ENCODE assay signal across 8 cellular contexts in the genomic region with DNA sequence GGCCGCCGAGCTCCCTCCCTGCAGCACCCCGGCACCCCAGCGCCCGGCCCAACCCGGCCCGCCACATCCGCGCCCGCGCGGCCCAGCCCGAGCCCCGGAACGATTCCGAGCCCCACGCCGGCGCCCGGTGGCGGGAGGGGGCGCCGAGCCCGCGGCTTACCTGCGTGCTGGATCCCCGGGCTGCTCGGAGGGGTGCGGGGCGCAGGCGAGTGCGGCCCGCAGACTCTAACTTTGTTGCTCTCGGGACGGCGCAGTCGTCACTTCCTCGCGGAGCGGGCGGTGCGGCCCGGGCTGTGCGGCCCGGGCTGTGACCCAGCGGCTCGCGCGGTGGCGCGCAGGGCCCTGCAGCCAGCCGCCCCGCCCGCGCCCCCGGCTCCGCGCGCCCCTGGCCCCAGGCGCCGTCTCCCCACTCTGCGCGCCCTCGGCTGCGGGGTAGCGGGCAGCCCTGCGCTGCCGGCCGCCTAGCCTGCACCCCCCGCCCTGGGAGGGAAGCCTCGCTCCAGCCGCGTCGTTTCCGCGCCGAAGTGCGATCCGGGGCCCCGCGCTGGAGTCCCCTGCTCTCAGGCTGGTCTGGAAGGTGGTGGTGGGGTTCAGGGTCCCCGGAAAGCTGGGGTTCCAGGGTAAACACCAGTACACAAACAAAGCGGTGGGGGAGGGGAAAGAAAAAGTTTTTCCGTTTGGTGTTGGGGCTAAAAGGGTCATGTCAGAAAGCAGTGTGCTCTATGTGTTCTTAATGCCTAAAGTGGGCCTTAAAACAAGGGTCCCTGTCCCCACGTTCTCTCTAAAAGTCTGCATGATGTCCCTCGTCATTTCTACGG.
DNase-seq lines count a peak whose midpoint lies in the region; TF ChIP-seq lines count a peak whose summit lies in the region.

No MANE protein-coding gene starts in this region.

- H3K4me1 ChIP-seq in ACC112 (ENCODE audit: control insufficient read depth, insufficient read depth, low read length, unreplicated experiment) (peaks cover 59% of the 10 kb centered on the region), HUES48 (ENCODE audit: control insufficient read depth, insufficient read depth, low read length) (peaks cover 26% of the 10 kb centered on the region), ectodermal cell (ENCODE audit: control insufficient read depth, insufficient read depth, low read length) (peaks cover 48% of the 10 kb centered on the region)

- H3K79me2 ChIP-seq in ACC112 (ENCODE audit: control insufficient read depth, insufficient read depth, low read length, unreplicated experiment), result peaks cover 67% of the 10 kb centered on the region

- no peak overlapping the region for H2AFZ ChIP-seq in ACC112 (ENCODE audit: low read length, unreplicated experiment)

- peak overlapping the region; percentile 62; the same call in 1 of the 2 replicates for H3K9ac ChIP-seq in HUES48 (ENCODE audit: low read depth, low read length)

- no peaks in the 10 kb centered on the region for H3K9me3 ChIP-seq in HUES48 (ENCODE audit: control insufficient read depth, insufficient read depth, low read length)
- no peaks in the 10 kb centered on the region for H3K9me3 ChIP-seq in ectodermal cell (ENCODE audit: control insufficient read depth, low read length)

- 1% methylated on average over 87 of the region's 87 CpGs for WGBS in ectodermal cell, 2 experiments

- peak overlapping the region; percentile 94 for H3K4me3 Mint-ChIP-seq in activated CD4-positive, alpha-beta T cell treated with anti-CD3 and anti-CD28 coated beads, Interleukin-2, amount 10 ng/mL, durations not matched to agents 24 days and 14 days

- H3K27me3 Mint-ChIP-seq in activated CD4-positive, alpha-beta T cell treated with anti-CD3 and anti-CD28 coated beads, Interleukin-2, amount 10 ng/mL, durations not matched to agents 24 days and 14 days, result no peaks in the 10 kb centered on the region

- peak; percentile 38 for TF ChIP-seq POLR2A in GM18526 (IDR thresholded peaks at IDR 0.05; ENCODE audit: extremely low read depth, insufficient read length)

- no peaks in the 10 kb centered on the region for H3K9me3 Mint-ChIP-seq in activated CD4-positive, alpha-beta T cell treated with anti-CD3 and anti-CD28 coated beads, Interleukin-2, amount 10 ng/mL, durations not matched to agents 24 days and 14 days

- H3K27ac ChIP-seq in ACC112 (ENCODE audit: low read depth, low read length) (peak overlapping the region; percentile 93), HUES48 (ENCODE audit: low read depth, low read length) (peak overlapping the region; percentile 63), ectodermal cell (ENCODE audit: insufficient read depth, low read depth, low read length, poor library complexity, severe bottlenecking) (no peak overlapping the region)

- H3K36me3 Mint-ChIP-seq in activated CD4-positive, alpha-beta T cell treated with anti-CD3 and anti-CD28 coated beads, Interleukin-2, amount 10 ng/mL, durations not matched to agents 24 days and 14 days (ENCODE audit: low read depth), result peaks cover 6% of the 10 kb centered on the region

- H3K4me3 ChIP-seq in ACC112 (ENCODE audit: low read depth, low read length) (peak overlapping the region; percentile 80), HUES48 (ENCODE audit: low read depth, low read length) (peak overlapping the region; percentile 74), ectodermal cell (ENCODE audit: insufficient read depth, low read depth, low read length) (peak overlapping the region; percentile 57)

- intact Hi-C loops in activated CD4-positive, alpha-beta T cell treated with anti-CD3 and anti-CD28 coated beads, Interleukin-2, amount 10 ng/mL, durations not matched to agents 24 days and 14 days (cut with micrococcal nuclease), result loop anchor here (1.0 to 5.0 kb wide), 5 partner anchors 13 to 99 kb away; a partner anchor contains a TSS

- H3K36me3 ChIP-seq in ACC112 (ENCODE audit: insufficient read depth, low read length), result no peaks in the 10 kb centered on the region
- H3K36me3 ChIP-seq in HUES48 (ENCODE audit: control insufficient read depth, insufficient read depth, low read length), result no peaks in the 10 kb centered on the region
- no peaks in the 10 kb centered on the region for H3K36me3 ChIP-seq in ectodermal cell (ENCODE audit: control insufficient read depth, insufficient read depth, low read length)

- peak; percentile 90 for DNase-seq in activated CD4-positive, alpha-beta T cell treated with anti-CD3 and anti-CD28 coated beads, Interleukin-2, amount 10 ng/mL, durations not matched to agents 24 days and 14 days
- DNase-seq in medulla oblongata (ENCODE audit: extremely low spot score) (peak; percentile 75), NCI-H1694 (lab: John Stamatoyannopoulos, UW) (no peak)
- peak; percentile 67 for DNase-seq in stimulated activated CD8-positive, alpha-beta memory T cell treated with anti-CD3 and anti-CD28 coated beads, Interleukin-4, amount 100 ng/mL, for 48 hours

- peak overlapping the region; percentile 96 for H3K27ac Mint-ChIP-seq in activated CD4-positive, alpha-beta T cell treated with anti-CD3 and anti-CD28 coated beads, Interleukin-2, amount 10 ng/mL, durations not matched to agents 24 days and 14 days

- peaks cover 60% of the 10 kb centered on the region for H3K4me1 Mint-ChIP-seq in activated CD4-positive, alpha-beta T cell treated with anti-CD3 and anti-CD28 coated beads, Interleukin-2, amount 10 ng/mL, durations not matched to agents 24 days and 14 days

- H3K27me3 ChIP-seq in ACC112 (ENCODE audit: insufficient read depth, low read length) (no peaks in the 10 kb centered on the region), HUES48 (ENCODE audit: control insufficient read depth, insufficient read depth, low read length) (peaks cover 66% of the 10 kb centered on the region), ectodermal cell (ENCODE audit: control insufficient read depth, insufficient read depth, low read length, poor library complexity, severe bottlenecking) (peaks cover 79% of the 10 kb centered on the region)
